In the genomic region with DNA sequence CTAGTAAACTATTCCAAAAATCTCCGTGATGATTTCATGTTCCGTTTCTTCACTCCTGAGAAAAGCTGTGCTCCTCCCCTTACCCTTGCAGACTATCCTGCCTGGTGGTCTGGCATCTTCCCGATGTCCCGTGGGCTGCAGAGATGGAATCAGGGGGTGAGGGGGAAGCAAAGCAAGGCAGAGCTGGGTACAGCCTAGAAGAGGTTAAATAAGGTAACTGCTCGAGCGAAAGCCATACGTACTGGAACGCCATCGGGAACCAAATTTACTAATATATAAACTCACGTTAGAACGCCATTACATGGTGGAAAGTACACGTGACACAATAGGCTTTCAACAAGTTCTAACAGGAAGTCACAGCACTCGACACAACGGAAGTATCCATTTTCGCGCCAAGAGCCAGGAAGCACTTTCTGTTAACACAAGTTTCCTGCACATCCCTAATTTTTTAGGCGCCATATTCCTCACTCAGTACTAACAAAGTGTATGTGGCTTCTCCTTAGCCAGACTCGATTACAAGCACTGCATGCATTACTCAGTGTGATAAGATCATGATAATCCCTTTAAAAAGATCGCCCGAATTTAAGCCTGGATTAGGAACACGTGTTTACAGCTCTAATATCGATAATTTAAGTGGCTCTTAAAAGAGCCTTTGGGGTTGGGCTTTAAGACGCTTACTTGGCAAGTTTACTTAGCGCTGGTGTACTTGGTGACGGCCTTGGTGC, we compare ENCODE assay signal across 8 cellular contexts.
DNase-seq lines count a peak whose midpoint lies in the region; ATAC-seq, FAIRE-seq and TF ChIP-seq lines count a peak whose summit lies in the region.

No MANE protein-coding gene starts in this region.

- H3K4me1 Mint-ChIP-seq in T-helper 2 cell treated with Interferon-gamma antibody and Interleukin-4, amounts not matched to agents 5 μg/mL and 100 μg/mL, for 36 hours (ENCODE audit: low read depth), result peaks cover 23% of the 10 kb centered on the region

- H3K4me3 Mint-ChIP-seq in T-helper 2 cell treated with Interferon-gamma antibody and Interleukin-4, amounts not matched to agents 5 μg/mL and 100 μg/mL, for 36 hours, result no peak overlapping the region

- no peak for ATAC-seq in HG03095 (IDR thresholded peaks at IDR 0.05; ENCODE audit: unreplicated experiment)

- in situ Hi-C loops in brain microvascular endothelial cell (cut with HindIII; ENCODE audit: low pct_ligation_motif_present, low sequenced_read_pairs), result no loop called here

- H3K4me3 ChIP-seq in H7 (ENCODE audit: insufficient read depth, low read depth, low read length), result peak overlapping the region; percentile 60
- H3K4me3 ChIP-seq in brain microvascular endothelial cell (ENCODE audit: low read depth, low read length), result peak overlapping the region; percentile 74
- H3K4me3 ChIP-seq in iPS-20b (ENCODE audit: low read length), result peak overlapping the region; percentile 75
- H3K4me3 ChIP-seq in small intestine (ENCODE audit: low read depth in 1 of 2, low read length in 2 of 2), result peak overlapping the region; percentile 45 to 66

- H3K9me3 Mint-ChIP-seq in T-helper 2 cell treated with Interferon-gamma antibody and Interleukin-4, amounts not matched to agents 5 μg/mL and 100 μg/mL, for 36 hours, result no peaks in the 10 kb centered on the region

- H3K9me3 ChIP-seq in iPS-20b (ENCODE audit: insufficient read depth, low read depth, low read length) (no peaks in the 10 kb centered on the region), small intestine (ENCODE audit: control insufficient read depth, low read depth) (no peaks in the 10 kb centered on the region)

- TF ChIP-seq CTCF in brain microvascular endothelial cell (IDR thresholded peaks at IDR 0.05; ENCODE audit: low read depth, low read length, missing control alignments), result no peak

- no peak for FAIRE-seq in small intestine (lab: Jason Lieb, UNC)

- no peaks in the 10 kb centered on the region for H3K27me3 Mint-ChIP-seq in T-helper 2 cell treated with Interferon-gamma antibody and Interleukin-4, amounts not matched to agents 5 μg/mL and 100 μg/mL, for 36 hours (ENCODE audit: low read depth)

- WGBS in small intestine, 3 donors, result 0% methylated on average over 25 of the region's 25 CpGs

- H3K27me3 ChIP-seq in H7 (ENCODE audit: control insufficient read depth, insufficient read depth, low read length) (no peaks in the 10 kb centered on the region), brain microvascular endothelial cell (replicated peaks) (no peaks in the 10 kb centered on the region), iPS-20b (ENCODE audit: insufficient read depth, low read length) (no peaks in the 10 kb centered on the region), small intestine (ENCODE audit: control insufficient read depth in 2 of 2, insufficient read depth in 2 of 2, low read length in 2 of 2) (no peaks in the 10 kb centered on the region)

- H3K9ac ChIP-seq in iPS-20b (ENCODE audit: low read depth, low read length), result peak overlapping the region; percentile 95

- DNase-seq in COR-L47 (lab: John Stamatoyannopoulos, UW), result peak; percentile 85
- DNase-seq in H7, result no peak
- peak; percentile 80 to 91 for DNase-seq in NCI-H2081 (lab: John Stamatoyannopoulos, UW)
- DNase-seq in T-helper 2 cell treated with Interferon-gamma antibody and Interleukin-4, amounts not matched to agents 5 μg/mL and 100 μg/mL, for 36 hours (ENCODE audit: low spot score), result peak; percentile 72
- peak; percentile 80 for DNase-seq in brain microvascular endothelial cell
- DNase-seq in small intestine, result peak; percentile 92

- H3K4me1 ChIP-seq in iPS-20b (ENCODE audit: insufficient read depth, low read length), result peaks cover 6% of the 10 kb centered on the region; the same call in 1 of the 2 replicates
- H3K4me1 ChIP-seq in small intestine (ENCODE audit: control insufficient read depth in 2 of 2, insufficient read depth in 1 of 2, low read depth in 1 of 2, low read length in 1 of 2), result no peaks in the 10 kb centered on the region

- H3K36me3 Mint-ChIP-seq in T-helper 2 cell treated with Interferon-gamma antibody and Interleukin-4, amounts not matched to agents 5 μg/mL and 100 μg/mL, for 36 hours (ENCODE audit: low read depth), result peaks cover 8% of the 10 kb centered on the region

- no peaks in the 10 kb centered on the region for H3K36me3 ChIP-seq in H7 (replicated peaks; ENCODE audit: control insufficient read depth, insufficient read depth, low read length)
- no peaks in the 10 kb centered on the region for H3K36me3 ChIP-seq in brain microvascular endothelial cell (replicated peaks)
- H3K36me3 ChIP-seq in iPS-20b (ENCODE audit: insufficient read depth, low read depth, low read length), result peaks cover 10% of the 10 kb centered on the region; the same call in 1 of the 2 replicates
- H3K36me3 ChIP-seq in small intestine (ENCODE audit: control insufficient read depth in 2 of 2, insufficient read depth in 2 of 2, low read length in 2 of 2), result peaks cover 0 to 2% of the 10 kb centered on the region in 2 donors

- H3K27ac ChIP-seq in brain microvascular endothelial cell (peak overlapping the region; percentile 77), iPS-20b (ENCODE audit: low read length) (peak overlapping the region; percentile 35), small intestine (ENCODE audit: low read depth in 1 of 2, low read length in 1 of 2) (peak overlapping the region; percentile 84 to 98)

- no peak overlapping the region for H3K27ac Mint-ChIP-seq in T-helper 2 cell treated with Interferon-gamma antibody and Interleukin-4, amounts not matched to agents 5 μg/mL and 100 μg/mL, for 36 hours

Comparison
In these comparisons a context has a peak if more than half of its experiments do, and no peak if none do; other contexts are left out.
1. H3K27ac ChIP-seq: peak in every context shown above with its lines; median percentile 91 in small intestine; 77 in brain microvascular endothelial cell; 35 in iPS-20b.